ENCODE assay signal across 19 cellular contexts in genomic region chr7:3695602-3696001, GRCh38.
A peak's percentile ranks its signal among the peaks of the same experiment; 100 is the strongest.
DNase-seq lines count a peak whose midpoint lies in the region; ATAC-seq and TF ChIP-seq lines count a peak whose summit lies in the region.
"Had no signal": no experiment of that assay in that cellular context is flagged by ENCODE, and none has a peak within 500 bp of the region (broad histone marks: within the 10 kb centered on the region; RNA-seq: fewer than 3 reads in every experiment).

No MANE protein-coding gene starts in this region.

- H3K36me3 ChIP-seq in A673 (ENCODE audit: insufficient read depth, low read length, poor library complexity, severe bottlenecking), result no peaks in the 10 kb centered on the region
- no peaks in the 10 kb centered on the region for H3K36me3 ChIP-seq in CD8-positive, alpha-beta memory T cell (ENCODE audit: insufficient read depth, low read length)
- H3K36me3 ChIP-seq: right atrium auricular region, uterus had no signal

- DNase-seq in A673 (ENCODE audit: low spot score), result no peak
- DNase-seq in H9, result no peak
- DNase-seq in SK-MEL-5 (ENCODE audit: low read depth, low spot score), result peak; percentile 40
- no peak for DNase-seq in left colon
- no peak for DNase-seq in C1 segment of cervical spinal cord (lab: John Stamatoyannopoulos, UW)
- no peak for DNase-seq in CD8-positive, alpha-beta memory T cell
- DNase-seq: activated CD8-positive, alpha-beta T cell treated with anti-CD3 and anti-CD28 coated beads, Interleukin-2, amount 10 ng/mL, durations not matched to agents 7 days and 5 days; activated effector memory CD4-positive, alpha-beta T cell treated with anti-CD3 and anti-CD28 coated beads, Interleukin-2, amount 50 U/mL, for 16 hours; HFFc6; kidney; MV-4-11; naive thymus-derived CD8-positive, alpha-beta T cell; NCI-H510A; stimulated activated CD4-positive, alpha-beta T cell treated with anti-CD3 and anti-CD28 coated beads, Interleukin-4, amount 100 ng/mL, for 1 hour; uterus had no signal

- H3K27ac ChIP-seq in A673 (ENCODE audit: low read depth, low read length, poor library complexity, severe bottlenecking) (no peak overlapping the region), H9 (ENCODE audit: insufficient read length, low read depth, low read length) (no peak overlapping the region)
- no peak overlapping the region for H3K27ac ChIP-seq in CD8-positive, alpha-beta memory T cell (ENCODE audit: low read depth, low read length)
- H3K27ac ChIP-seq: right atrium auricular region, uterus had no signal

- H2AK5ac ChIP-seq in H9 (ENCODE audit: insufficient read length, low read length), result no peak overlapping the region

- H3K36me3 Mint-ChIP-seq in H9 (ENCODE audit: insufficient read depth in 1 of 3, low read depth in 3 of 3), result no peaks in the 10 kb centered on the region
- H3K36me3 Mint-ChIP-seq in CD8-positive, alpha-beta memory T cell, result no peaks in the 10 kb centered on the region
- H3K36me3 Mint-ChIP-seq: naive thymus-derived CD8-positive, alpha-beta T cell; stimulated activated effector memory CD8-positive, alpha-beta T cell treated with anti-CD3 and anti-CD28 coated beads, Interleukin-12 subunit alpha, Interleukin-12 subunit beta, amount 100 ng/mL, for 72 hours had no signal

- POLR2A ChIA-PET in A673 (lab: Charles Lee; ENCODE audit: low non-redundant PET), result no interaction called here
- POLR2A ChIA-PET in CD8-positive, alpha-beta memory T cell (lab: Charles Lee), result no interaction called here

- H2BK12ac ChIP-seq in H9 (ENCODE audit: insufficient read length, low read depth, low read length), result no peak overlapping the region

- H3K56ac ChIP-seq in H9 (ENCODE audit: insufficient read length, low read depth, low read length), result no peak overlapping the region

- peak; percentile 68 for ATAC-seq in left colon
- no peak for ATAC-seq in HG02973 (IDR thresholded peaks at IDR 0.05; ENCODE audit: unreplicated experiment)
- no peak for ATAC-seq in GM18870 (IDR thresholded peaks at IDR 0.05; ENCODE audit: unreplicated experiment)
- ATAC-seq: activated CD8-positive, alpha-beta T cell treated with anti-CD3 and anti-CD28 coated beads, Interleukin-2, amount 10 ng/mL, durations not matched to agents 7 days and 5 days; naive thymus-derived CD8-positive, alpha-beta T cell; stimulated activated effector memory CD8-positive, alpha-beta T cell treated with anti-CD3 and anti-CD28 coated beads, Interleukin-12 subunit alpha, Interleukin-12 subunit beta, amount 100 ng/mL, for 72 hours had no signal

- no peak overlapping the region for H2BK20ac ChIP-seq in H9 (ENCODE audit: low read depth, low read length, poor library complexity, severe bottlenecking)

- CTCF ChIA-PET in A673 (lab: Charles Lee), result no interaction called here
- CTCF ChIA-PET in CD8-positive, alpha-beta memory T cell (lab: Charles Lee), result no interaction called here

- H3K27me3 Mint-ChIP-seq in H9 (ENCODE audit: low read depth), result peaks cover 3% of the 10 kb centered on the region; the same call in 1 of the 2 replicates
- peaks cover 5 to 28% of the 10 kb centered on the region in 2 donors for H3K27me3 Mint-ChIP-seq in CD8-positive, alpha-beta memory T cell

- H2BK15ac ChIP-seq in H9 (ENCODE audit: low read depth, low read length), result no peak overlapping the region

- H3K4ac ChIP-seq in H9 (ENCODE audit: low read depth, low read length), result no peak overlapping the region

- intact Hi-C loops in A673 (cut with micrococcal nuclease; ENCODE audit: unreplicated experiment) (loop anchor here (5.0 kb wide), 1 partner anchor 202 kb away; no protein-coding TSS in a partner anchor), left colon (cut with DNase I, micrococcal nuclease) (no loop called here)

- H4K20me1 ChIP-seq in H9 (ENCODE audit: control insufficient read depth, insufficient read depth, insufficient read length), result no peaks in the 10 kb centered on the region

- no peak overlapping the region for H2BK120ac ChIP-seq in H9 (ENCODE audit: low read depth, low read length, poor library complexity, severe bottlenecking)

- no peak overlapping the region for H3K4me3 ChIP-seq in A673 (ENCODE audit: low read depth, low read length, poor library complexity, severe bottlenecking)
- H3K4me3 ChIP-seq in CD8-positive, alpha-beta memory T cell (ENCODE audit: low read length), result no peak overlapping the region
- H3K4me3 ChIP-seq: right atrium auricular region, uterus had no signal

- H3K79me2 ChIP-seq in H9 (ENCODE audit: insufficient read depth, low read length), result no peaks in the 10 kb centered on the region

- no peaks in the 10 kb centered on the region for H3K79me1 ChIP-seq in H9 (ENCODE audit: insufficient read depth, low read depth, low read length, poor library complexity, severe bottlenecking)

- H3K27ac Mint-ChIP-seq in H9, result no peak overlapping the region; a peak in 1 of 7 replicates
- no peak overlapping the region for H3K27ac Mint-ChIP-seq in CD8-positive, alpha-beta memory T cell
- H3K27ac Mint-ChIP-seq: activated CD8-positive, alpha-beta T cell treated with anti-CD3 and anti-CD28 coated beads, Interleukin-2, amount 10 ng/mL, durations not matched to agents 7 days and 5 days; HFFc6; stimulated activated effector memory CD8-positive, alpha-beta T cell treated with anti-CD3 and anti-CD28 coated beads, Interleukin-12 subunit alpha, Interleukin-12 subunit beta, amount 100 ng/mL, for 72 hours had no signal

- in situ Hi-C loops in SK-MEL-5 (cut with HindIII; ENCODE audit: low pct_unique_long_range_greater_than_20kb, low sequenced_read_pairs), result no loop called here

- H3K9me3 Mint-ChIP-seq in H9, result no peaks in the 10 kb centered on the region
- H3K9me3 Mint-ChIP-seq in CD8-positive, alpha-beta memory T cell, result no peaks in the 10 kb centered on the region
- H3K9me3 Mint-ChIP-seq: naive thymus-derived CD8-positive, alpha-beta T cell; stimulated activated effector memory CD8-positive, alpha-beta T cell treated with anti-CD3 and anti-CD28 coated beads, Interleukin-12 subunit alpha, Interleukin-12 subunit beta, amount 100 ng/mL, for 72 hours had no signal

- H4K8ac ChIP-seq in H9 (replicated peaks; ENCODE audit: insufficient read length, low read depth, low read length), result no peak overlapping the region

- TF ChIP-seq CTCF in A673 (conservative IDR thresholded peaks at IDR 0.05; ENCODE audit: low read depth, low read length) (peak; percentile 33; the same call in 1 of the 2 replicates), H9 (conservative IDR thresholded peaks at IDR 0.05) (peak; percentile 18; the same call in 2 of the 3 replicates)

- no peak overlapping the region for H2BK5ac ChIP-seq in H9 (ENCODE audit: insufficient read length, low read length)

- no peaks in the 10 kb centered on the region for H3K23me2 ChIP-seq in H9 (ENCODE audit: insufficient read length, low read depth, low read length, poor library complexity, severe bottlenecking)

- H3K27me3 ChIP-seq in A673 (replicated peaks; ENCODE audit: insufficient read depth, low read depth, low read length, poor library complexity), result no peaks in the 10 kb centered on the region
- H3K27me3 ChIP-seq in H9 (ENCODE audit: insufficient read depth, low read length), result no peaks in the 10 kb centered on the region
- no peaks in the 10 kb centered on the region for H3K27me3 ChIP-seq in CD8-positive, alpha-beta memory T cell (ENCODE audit: insufficient read depth, low read length, poor library complexity, severe bottlenecking)
- H3K27me3 ChIP-seq: right atrium auricular region, uterus had no signal

- H3K4me2 ChIP-seq in H9 (ENCODE audit: insufficient read depth, insufficient read length, low read length), result no peak overlapping the region

- no peak overlapping the region for H3K14ac ChIP-seq in H9 (ENCODE audit: insufficient read depth, low read length)

- H3K23ac ChIP-seq in H9 (ENCODE audit: insufficient read length, low read depth, low read length), result no peak overlapping the region

- H3T11ph ChIP-seq in H9 (ENCODE audit: low read length), result no peak overlapping the region

- WGBS in H9 (ENCODE audit: extremely low coverage, insufficient read length, low lambda C conversion rate), result no CpG with 5 or more reads among the region's 6 CpGs

- no peak overlapping the region for H3K9ac ChIP-seq in H9 (ENCODE audit: extremely low read depth, insufficient read length, low read length)

- H3K4me1 Mint-ChIP-seq in H9, result peaks cover 25 to 28% of the 10 kb centered on the region in 2 experiments
- H3K4me1 Mint-ChIP-seq in CD8-positive, alpha-beta memory T cell, result peaks cover 0 to 7% (median 0%) of the 10 kb centered on the region in 3 donors

- no peak overlapping the region for H3K18ac ChIP-seq in H9 (ENCODE audit: insufficient read length, low read depth, low read length)

- H3K4me1 ChIP-seq in A673 (ENCODE audit: insufficient read depth, low read length, poor library complexity, severe bottlenecking) (peaks cover 4% of the 10 kb centered on the region), H9 (ENCODE audit: insufficient read depth, low read length) (peaks cover 4% of the 10 kb centered on the region; the same call in 1 of the 2 replicates)
- H3K4me1 ChIP-seq in CD8-positive, alpha-beta memory T cell (ENCODE audit: insufficient read depth, low read length), result peaks cover 4% of the 10 kb centered on the region
- H3K4me1 ChIP-seq: right atrium auricular region, uterus had no signal

- H4K5ac ChIP-seq in H9 (ENCODE audit: insufficient read length, low read depth, low read length), result no peak overlapping the region

- H3K4me3 Mint-ChIP-seq in H9, result no peak overlapping the region
- no peak overlapping the region for H3K4me3 Mint-ChIP-seq in CD8-positive, alpha-beta memory T cell
- H3K4me3 Mint-ChIP-seq: activated CD8-positive, alpha-beta T cell treated with anti-CD3 and anti-CD28 coated beads, Interleukin-2, amount 10 ng/mL, durations not matched to agents 7 days and 5 days; HFFc6; naive thymus-derived CD8-positive, alpha-beta T cell; stimulated activated effector memory CD8-positive, alpha-beta T cell treated with anti-CD3 and anti-CD28 coated beads, Interleukin-12 subunit alpha, Interleukin-12 subunit beta, amount 100 ng/mL, for 72 hours had no signal

- no peak overlapping the region for H2AFZ ChIP-seq in H9 (ENCODE audit: low read length)

- BruUV-seq in A673 (replicated peaks; lab: Mats Ljungman, UMichigan), result no TSS peak

- H3K9me3 ChIP-seq in A673 (ENCODE audit: low read depth, low read length, poor library complexity, severe bottlenecking) (no peaks in the 10 kb centered on the region), H9 (ENCODE audit: control insufficient read depth, low read depth, low read length) (no peaks in the 10 kb centered on the region)
- no peaks in the 10 kb centered on the region for H3K9me3 ChIP-seq in CD8-positive, alpha-beta memory T cell (ENCODE audit: low read length)
- H3K9me3 ChIP-seq: right atrium auricular region, uterus had no signal

- H4K91ac ChIP-seq in H9 (ENCODE audit: insufficient read length, low read depth, low read length), result no peak overlapping the region
